15 cellular contexts compared by ENCODE assay signal in genomic region chr22:49008682-49009235, GRCh38.
DNase-seq lines count a peak whose midpoint lies in the region; ATAC-seq, FAIRE-seq and TF ChIP-seq lines count a peak whose summit lies in the region.
"Had no signal": no experiment of that assay in that cellular context is flagged by ENCODE, and none has a peak within 500 bp of the region (broad histone marks: within the 10 kb centered on the region; RNA-seq: fewer than 3 reads in every experiment).

No MANE protein-coding gene starts in this region.

- no peaks in the 10 kb centered on the region for H3K27me3 ChIP-seq in H9 (ENCODE audit: insufficient read depth, low read length)
- peaks cover 0 to 30% (median 0%) of the 10 kb centered on the region in 7 donors for H3K27me3 ChIP-seq in spleen (replicated peaks in 1 of 7)
- peaks cover 70% of the 10 kb centered on the region for H3K27me3 ChIP-seq in MM.1S (replicated peaks; ENCODE audit: insufficient read depth, low read length)

- H4K8ac ChIP-seq in H9 (replicated peaks; ENCODE audit: insufficient read length, low read depth, low read length): no peak overlapping the region

- H3K36me3 ChIP-seq in kidney (ENCODE audit: control insufficient read depth in 1 of 2, insufficient read depth in 2 of 2, low read length in 2 of 2) (no peaks in the 10 kb centered on the region), spleen (no peaks in the 10 kb centered on the region), MM.1S (replicated peaks; ENCODE audit: insufficient read depth, low read length) (no peaks in the 10 kb centered on the region)

- no peak overlapping the region for H2BK12ac ChIP-seq in H9 (ENCODE audit: insufficient read length, low read depth, low read length)

- no peaks in the 10 kb centered on the region for H3K79me1 ChIP-seq in H9 (ENCODE audit: insufficient read depth, low read depth, low read length, poor library complexity, severe bottlenecking)

- no peak overlapping the region for H2BK5ac ChIP-seq in H9 (ENCODE audit: insufficient read length, low read length)

- no peak overlapping the region for H3K4me2 ChIP-seq in H9 (ENCODE audit: insufficient read depth, insufficient read length, low read length)
- no peak overlapping the region for H3K4me2 ChIP-seq in MM.1S (ENCODE audit: low read depth, low read length)

- no peak overlapping the region for H3K4ac ChIP-seq in H9 (ENCODE audit: low read depth, low read length)

- H2AFZ ChIP-seq in H9 (ENCODE audit: low read length) (no peak overlapping the region), MM.1S (ENCODE audit: low read length) (no peak overlapping the region)

- peaks cover 4% of the 10 kb centered on the region for H3K27me3 Mint-ChIP-seq in H9 (ENCODE audit: low read depth)
- H3K27me3 Mint-ChIP-seq: IgD-negative memory B cell had no signal

- H3K36me3 Mint-ChIP-seq in H9 (ENCODE audit: insufficient read depth in 1 of 3, low read depth in 3 of 3): no peaks in the 10 kb centered on the region

- no peak overlapping the region for H3K27ac ChIP-seq in H9 (ENCODE audit: insufficient read length, low read depth, low read length)
- H3K27ac ChIP-seq in kidney (ENCODE audit: low read depth in 2 of 2, low read length in 2 of 2): no peak overlapping the region
- no peak overlapping the region for H3K27ac ChIP-seq in spleen
- H3K27ac ChIP-seq in MM.1S (ENCODE audit: low read length): no peak overlapping the region

- H3K18ac ChIP-seq in H9 (ENCODE audit: insufficient read length, low read depth, low read length): no peak overlapping the region

- H3K4me1 Mint-ChIP-seq in H9: peaks cover 0 to 4% of the 10 kb centered on the region in 2 experiments; a peak in 1 of 4 replicates
- H3K4me1 Mint-ChIP-seq: IgD-negative memory B cell had no signal

- no peak overlapping the region for H4K5ac ChIP-seq in H9 (ENCODE audit: insufficient read length, low read depth, low read length)

- no peak overlapping the region for H2AK5ac ChIP-seq in H9 (ENCODE audit: insufficient read length, low read length)

- no peak overlapping the region for H4K91ac ChIP-seq in H9 (ENCODE audit: insufficient read length, low read depth, low read length)

- H3K27ac Mint-ChIP-seq in H9: no peak overlapping the region; a peak in 1 of 7 replicates
- H3K27ac Mint-ChIP-seq: IgD-negative memory B cell had no signal

- H2BK15ac ChIP-seq in H9 (ENCODE audit: low read depth, low read length): no peak overlapping the region

- no peak overlapping the region for H3K4me3 Mint-ChIP-seq in H9
- H3K4me3 Mint-ChIP-seq: IgD-negative memory B cell had no signal

- no peak for TF ChIP-seq POLR2A in spleen (IDR thresholded peaks at IDR 0.05)

- no peaks in the 10 kb centered on the region for H3K23me2 ChIP-seq in H9 (ENCODE audit: insufficient read length, low read depth, low read length, poor library complexity, severe bottlenecking)

- no peak overlapping the region for H2BK120ac ChIP-seq in H9 (ENCODE audit: low read depth, low read length, poor library complexity, severe bottlenecking)

- intact Hi-C loops in kidney (cut with DNase I): no loop called here
- intact Hi-C loops in spleen (cut with DNase I; ENCODE audit: low total_unique reads): no loop called here

- no peak overlapping the region for H3K56ac ChIP-seq in H9 (ENCODE audit: insufficient read length, low read depth, low read length)

- FAIRE-seq in kidney (lab: Jason Lieb, UNC): no peak

- no peak for ATAC-seq in GM21367 (IDR thresholded peaks at IDR 0.05; ENCODE audit: unreplicated experiment)
- ATAC-seq: HCT116, Panc1 had no signal

- no peak for TF ChIP-seq CTCF in H9 (conservative IDR thresholded peaks at IDR 0.05)
- TF ChIP-seq CTCF in kidney (IDR thresholded peaks at IDR 0.05; ENCODE audit: borderline replicate concordance, extremely low read depth, insufficient read depth): no peak
- no peak for TF ChIP-seq CTCF in spleen (IDR thresholded peaks at IDR 0.05 in 8 of 11, conservative IDR thresholded peaks at IDR 0.05 in 3 of 11)
- no peak for TF ChIP-seq CTCF in MM.1S (IDR thresholded peaks at IDR 0.05; ENCODE audit: low read length)

- no peak overlapping the region for H3T11ph ChIP-seq in H9 (ENCODE audit: low read length)

- no peaks in the 10 kb centered on the region for H4K20me1 ChIP-seq in H9 (ENCODE audit: control insufficient read depth, insufficient read depth, insufficient read length)
- H4K20me1 ChIP-seq in MM.1S (ENCODE audit: insufficient read depth, low read length): no peaks in the 10 kb centered on the region

- no peak overlapping the region for H3K14ac ChIP-seq in H9 (ENCODE audit: insufficient read depth, low read length)

- no CpG with 5 or more reads among the region's 18 CpGs for WGBS in H9 (ENCODE audit: extremely low coverage, insufficient read length, low lambda C conversion rate)
- 85 to 93% (median 86%) methylated on average over 12 to 18 of the region's 18 CpGs for WGBS in spleen, 5 donors

- no peak overlapping the region for H3K4me3 ChIP-seq in kidney (ENCODE audit: low read length in 2 of 2)
- H3K4me3 ChIP-seq in spleen: no peak overlapping the region
- H3K4me3 ChIP-seq in MM.1S (ENCODE audit: low read length): no peak overlapping the region

- no peaks in the 10 kb centered on the region for H3K79me2 ChIP-seq in H9 (ENCODE audit: insufficient read depth, low read length)
- no peaks in the 10 kb centered on the region for H3K79me2 ChIP-seq in MM.1S (ENCODE audit: low read length)

- no peaks in the 10 kb centered on the region for H3K9me3 ChIP-seq in H9 (ENCODE audit: control insufficient read depth, low read depth, low read length)
- no peaks in the 10 kb centered on the region for H3K9me3 ChIP-seq in kidney (ENCODE audit: control insufficient read depth in 1 of 2, low read length in 2 of 2)
- peaks cover 0 to 4% (median under 1%) of the 10 kb centered on the region in 8 donors for H3K9me3 ChIP-seq in spleen
- H3K9me3 ChIP-seq in MM.1S (replicated peaks; ENCODE audit: insufficient read depth, low read length): no peaks in the 10 kb centered on the region

- no peak overlapping the region for H2BK20ac ChIP-seq in H9 (ENCODE audit: low read depth, low read length, poor library complexity, severe bottlenecking)

- no peaks in the 10 kb centered on the region for H3K9me2 ChIP-seq in MM.1S (replicated peaks; ENCODE audit: insufficient read depth, low read length)

- no peaks in the 10 kb centered on the region for H3F3A ChIP-seq in MM.1S (ENCODE audit: insufficient read depth, low read length)

- no peaks in the 10 kb centered on the region; a peak in 1 of 5 replicates for H3K9me3 Mint-ChIP-seq in H9

- no peak overlapping the region for H3K9ac ChIP-seq in H9 (ENCODE audit: extremely low read depth, insufficient read length, low read length)
- H3K9ac ChIP-seq in kidney (ENCODE audit: low read length in 2 of 2): no peak overlapping the region
- H3K9ac ChIP-seq in MM.1S (ENCODE audit: low read length): no peak overlapping the region

- DNase-seq in activated CD8-positive, alpha-beta memory T cell treated with anti-CD3 and anti-CD28 coated beads for 24 hours: peak; percentile 37
- no peak for DNase-seq in activated CD8-positive, alpha-beta memory T cell treated with anti-CD3 and anti-CD28 coated beads, Interleukin-2, amount 50 U/mL, for 4 hours
- DNase-seq in H9: peak; percentile 14
- DNase-seq in kidney: peak; percentile 32
- peak; percentile 70 for DNase-seq in spleen
- DNase-seq in DMS53 (lab: John Stamatoyannopoulos, UW): no peak
- no peak for DNase-seq in MM.1S
- DNase-seq: C1 segment of cervical spinal cord, NCI-H1417 treated with DMSO at 0.1 percent for 48 hours, NCI-H2029, NCI-H510A treated with DMSO at 0.1 percent for 48 hours had no signal

- no peak overlapping the region for H3K23ac ChIP-seq in H9 (ENCODE audit: insufficient read length, low read depth, low read length)

- H3K4me1 ChIP-seq in H9 (ENCODE audit: insufficient read depth, low read length): no peaks in the 10 kb centered on the region
- no peaks in the 10 kb centered on the region for H3K4me1 ChIP-seq in kidney (ENCODE audit: control insufficient read depth in 1 of 2, insufficient read depth in 1 of 2, low read depth in 1 of 2, low read length in 2 of 2)
- no peaks in the 10 kb centered on the region for H3K4me1 ChIP-seq in spleen
- H3K4me1 ChIP-seq in MM.1S (ENCODE audit: low read length): no peaks in the 10 kb centered on the region

Comparison
In these comparisons a context has a peak if more than half of its experiments do, and no peak if none do; other contexts are left out.
1. DNase-seq: peak in activated CD8-positive, alpha-beta memory T cell treated with anti-CD3 and anti-CD28 coated beads for 24 hours (single experiment), H9 (single experiment), kidney (single experiment) and spleen (single experiment); none in activated CD8-positive, alpha-beta memory T cell treated with anti-CD3 and anti-CD28 coated beads, Interleukin-2, amount 50 U/mL, for 4 hours (single experiment), DMS53 (single experiment) and MM.1S (single experiment).